10 cellular contexts compared by ENCODE assay signal in genomic region chr12:95549392-95550084, GRCh38. TPM values are rescaled to one million over a fixed set of nuclear protein-coding genes. Genes with fewer than 3 reads are reported as not detected.
A peak's percentile ranks its signal among the peaks of the same experiment; 100 is the strongest.
DNase-seq lines count a peak whose midpoint lies in the region; ATAC-seq and TF ChIP-seq lines count a peak whose summit lies in the region.
"Had no signal": no experiment of that assay in that cellular context is flagged by ENCODE, and none has a peak within 500 bp of the region (broad histone marks: within the 10 kb centered on the region; RNA-seq: fewer than 3 reads in every experiment).

No MANE protein-coding gene starts in this region.

- H3K4me3 ChIP-seq in heart left ventricle (peak overlapping the region in 9 of 12 donors; percentile 55 to 96 (median 74)), uterus (peak overlapping the region; percentile 58 to 60), prostate gland (peak overlapping the region in 1 of 2 donors; percentile 60)

- H3K4me1 Mint-ChIP-seq in chondrocyte (ENCODE audit: low read depth): peaks cover 7% of the 10 kb centered on the region
- H3K4me1 Mint-ChIP-seq in naive B cell: peaks cover 16 to 35% (median 20%) of the 10 kb centered on the region in 3 donors

- H3K36me3 Mint-ChIP-seq in chondrocyte (ENCODE audit: low read depth): peaks cover 6% of the 10 kb centered on the region
- no peaks in the 10 kb centered on the region for H3K36me3 Mint-ChIP-seq in naive B cell

- peak overlapping the region in 1 of 12 donors; percentile 85 for H3K27ac ChIP-seq in heart left ventricle
- H3K27ac ChIP-seq in uterus: peak overlapping the region in 1 of 2 donors; percentile 77
- no peak overlapping the region for H3K27ac ChIP-seq in prostate gland
- H3K27ac ChIP-seq: C4-2B had no signal

- H3K9me3 Mint-ChIP-seq in chondrocyte (ENCODE audit: low read depth) (peaks cover 6% of the 10 kb centered on the region), naive B cell (peaks cover 0 to 6% (median 0%) of the 10 kb centered on the region in 7 donors)

- TF ChIP-seq CTCF in heart left ventricle (IDR thresholded peaks at IDR 0.05) (no peak), chondrocyte (IDR thresholded peaks at IDR 0.05) (no peak), uterus (IDR thresholded peaks at IDR 0.05) (no peak), prostate gland (IDR thresholded peaks at IDR 0.05) (peak in 1 of 4 experiments; percentile 5)

- ATAC-seq in heart left ventricle (no peak), Right ventricle myocardium superior (ENCODE audit: poor library complexity) (no peak), naive B cell (ENCODE audit: low read depth in 2 of 2) (no peak), HG03457 (IDR thresholded peaks at IDR 0.05; ENCODE audit: unreplicated experiment) (no peak)

- H3K27me3 Mint-ChIP-seq in chondrocyte (ENCODE audit: low read depth) (peaks cover 60% of the 10 kb centered on the region), naive B cell (peaks cover 0 to 7% (median 0%) of the 10 kb centered on the region in 3 donors)

- TF ChIP-seq POLR2A in heart left ventricle (IDR thresholded peaks at IDR 0.05) (no peak), uterus (IDR thresholded peaks at IDR 0.05) (no peak), prostate gland (IDR thresholded peaks at IDR 0.05) (no peak)

- peaks cover 0 to 60% (median 3%) of the 10 kb centered on the region in 9 donors for H3K27me3 ChIP-seq in heart left ventricle
- H3K27me3 ChIP-seq in uterus: no peaks in the 10 kb centered on the region
- H3K27me3 ChIP-seq in prostate gland (replicated peaks; ENCODE audit: insufficient read depth): no peaks in the 10 kb centered on the region

- intact Hi-C loops in heart left ventricle (cut with DNase I) (no loop called here), Right ventricle myocardium superior (cut with DNase I) (no loop called here), uterus (cut with DNase I; ENCODE audit: low total_unique reads) (no loop called here), prostate gland (cut with DNase I) (no loop called here)

- no peak overlapping the region for H3K27ac Mint-ChIP-seq in chondrocyte (ENCODE audit: unreplicated experiment)
- H3K27ac Mint-ChIP-seq in naive B cell: peak overlapping the region; percentile 54 to 93 (median 87)

- H3K4me3 Mint-ChIP-seq in chondrocyte (ENCODE audit: unreplicated experiment) (peak overlapping the region; percentile 65), naive B cell (peak overlapping the region; percentile 83 to 95 (median 92))

- H3K4me1 ChIP-seq in heart left ventricle (peaks cover 0 to 15% (median 5%) of the 10 kb centered on the region in 12 donors), uterus (no peaks in the 10 kb centered on the region), prostate gland (replicated peaks) (no peaks in the 10 kb centered on the region)

- H3K36me3 ChIP-seq in heart left ventricle: no peaks in the 10 kb centered on the region
- no peaks in the 10 kb centered on the region for H3K36me3 ChIP-seq in uterus
- H3K36me3 ChIP-seq in prostate gland: no peaks in the 10 kb centered on the region

- DNase-seq in heart left ventricle (no peak), Right ventricle myocardium superior (no peak), chondrocyte (ENCODE audit: low spot score) (no peak), naive B cell (no peak), uterus (no peak), prostate gland (ENCODE audit: low spot score) (no peak), superior temporal gyrus (ENCODE audit: extremely low spot score) (no peak)
- DNase-seq: SIG-M5 had no signal

- 64 to 78% (median 76%) methylated on average over 12 of the region's 12 CpGs for WGBS in heart left ventricle, 4 donors
- WGBS in prostate gland: 75% methylated on average over 12 of the region's 12 CpGs

- peaks cover 0 to 10% (median 2%) of the 10 kb centered on the region in 12 donors for H3K9me3 ChIP-seq in heart left ventricle
- no peaks in the 10 kb centered on the region for H3K9me3 ChIP-seq in uterus
- no peaks in the 10 kb centered on the region for H3K9me3 ChIP-seq in prostate gland

RNA-seq across cellular contexts. Expression of gene USP44, which starts 1.7 kb away (rescaled TPM):
- total RNA-seq in heart left ventricle: 1 to 10 TPM in 1 of 9 donors, under 1 TPM in 5, not detected in 3; 0.09 to 1.2 (median 0.47) TPM
- under 1 TPM; 0.10 to 0.23 TPM for polyA plus RNA-seq in heart left ventricle
- total RNA-seq in Right ventricle myocardium superior: 0.73 TPM
- total RNA-seq in chondrocyte: 0.18 TPM in 1 of 3 replicates, not detected in the others
- polyA plus RNA-seq in naive B cell (ENCODE audit: low read depth in 6 of 6): 10 to 100 TPM in 2 of 6 donors, 1 to 10 TPM in 4; 5.4 to 13.8 (median 8.5) TPM
- total RNA-seq in uterus: 1 to 10 TPM; 2.6 to 7.7 (median 5.0) TPM
- total RNA-seq in prostate gland: 1 to 10 TPM; 2.8 to 3.1 TPM
